13 cellular contexts compared by ENCODE assay signal in the genomic region with DNA sequence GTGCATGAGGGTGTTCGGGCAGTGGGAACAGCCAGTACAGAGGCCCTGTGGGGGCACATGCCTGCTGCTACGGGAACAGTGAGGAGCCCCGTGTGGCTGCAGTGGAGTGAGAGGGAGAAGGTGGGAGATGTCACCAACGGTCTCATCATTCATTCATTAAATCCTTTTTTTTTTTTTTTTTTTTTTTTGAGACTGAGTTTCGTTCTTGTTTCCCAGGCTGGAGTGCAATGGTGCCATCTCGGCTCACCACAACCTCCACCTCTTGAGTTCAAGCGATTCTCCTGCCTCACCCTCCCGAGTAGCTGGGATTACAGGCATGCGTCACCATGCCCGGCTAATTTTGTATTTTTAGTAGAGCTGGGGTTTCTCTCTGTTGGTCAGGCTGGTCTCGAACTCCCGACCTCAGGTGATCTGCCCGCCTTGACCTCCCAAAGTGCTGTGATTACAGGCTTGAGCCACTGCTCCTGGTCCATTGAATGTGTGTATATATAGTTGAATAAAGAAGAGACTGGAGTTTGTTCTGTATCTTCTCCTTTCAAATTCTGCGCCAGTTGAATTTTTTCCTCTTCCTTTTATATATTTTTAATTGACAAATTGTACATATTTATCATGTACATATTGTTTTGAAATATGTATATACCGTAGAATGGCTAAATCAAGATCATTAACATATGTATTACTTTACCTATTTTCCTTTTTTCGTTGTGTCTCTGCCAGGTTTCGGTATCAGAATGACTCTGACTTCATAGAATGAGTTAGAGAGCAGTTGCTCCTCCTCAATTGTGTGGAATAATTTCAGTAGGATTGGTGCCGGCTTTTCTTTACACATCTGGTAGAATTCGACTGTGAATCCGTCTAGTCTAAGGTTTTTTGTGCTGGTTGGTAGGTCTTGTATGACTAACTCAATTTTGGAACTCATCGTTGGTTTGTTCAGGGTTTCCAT. TPM values are rescaled to one million over a fixed set of nuclear protein-coding genes. Genes with fewer than 3 reads are reported as not detected.
DNase-seq lines count a peak whose midpoint lies in the region; ATAC-seq, FAIRE-seq and TF ChIP-seq lines count a peak whose summit lies in the region.
"Not testable (repeated sequence)": the region's sequence is repeated elsewhere in the genome, so short reads cannot be mapped to it uniquely, and the experiment has no call there.
"Had no signal": no experiment of that assay in that cellular context is flagged by ENCODE, and none has a peak within 500 bp of the region (broad histone marks: within the 10 kb centered on the region; RNA-seq: fewer than 3 reads in every experiment).

No MANE protein-coding gene starts in this region.

- not testable (repeated sequence) for ATAC-seq in A549, HCT116, K562

- H2AFZ ChIP-seq in HCT116 (ENCODE audit: low read depth, low read length, poor library complexity, severe bottlenecking); PC-9; K562 (ENCODE audit: low read depth, low read length): not testable (repeated sequence)

- H3K36me3 ChIP-seq in HCT116 (ENCODE audit: control insufficient read depth in 1 of 2, insufficient read depth in 2 of 2, low read length in 2 of 2); PC-9 (ENCODE audit: low read depth); K562 (ENCODE audit: control insufficient read depth, insufficient read depth, low read length); testis (ENCODE audit: low read depth, missing control alignments): not testable (repeated sequence)

- FAIRE-seq in A549 (lab: Jason Lieb, UNC); K562 (lab: Jason Lieb, UNC): not testable (repeated sequence)

- H3K4me2 ChIP-seq in A549; HCT116 (ENCODE audit: low read length); PC-9; K562 (ENCODE audit: insufficient read depth, low read length): not testable (repeated sequence)

- H3K9me1 ChIP-seq in K562 (ENCODE audit: control insufficient read depth, insufficient read depth, low read length), result not testable (repeated sequence)

- not testable (repeated sequence) for H3K79me2 ChIP-seq in HCT116 (ENCODE audit: insufficient read depth, low read length); PC-9 (ENCODE audit: low read depth); K562 (ENCODE audit: control insufficient read depth, insufficient read depth, low read length)

- H3K4me1 ChIP-seq in A549; HCT116 (ENCODE audit: control insufficient read depth in 1 of 2, insufficient read depth in 2 of 2, low read length in 2 of 2); PC-9 (replicated peaks; ENCODE audit: insufficient read depth); K562 (replicated peaks in 1 of 2; ENCODE audit: control insufficient read depth in 2 of 2, insufficient read depth in 2 of 2, low read length in 2 of 2); testis: not testable (repeated sequence)

- not testable (repeated sequence) for H3K9me3 ChIP-seq in A549; HCT116 (ENCODE audit: control insufficient read depth in 1 of 2, insufficient read depth in 1 of 2, low read depth in 1 of 2, low read length in 2 of 2); PC-9 (ENCODE audit: insufficient read depth, low read depth); K562 (replicated peaks; ENCODE audit: control insufficient read depth, insufficient read depth, low read depth, low read length); testis

- not testable (repeated sequence) for TF ChIP-seq EP300 in A549 (IDR thresholded peaks at IDR 0.05); K562 (IDR thresholded peaks at IDR 0.05; ENCODE audit: low read length)

- H3K27me3 ChIP-seq in HCT116 (ENCODE audit: insufficient read depth, low read length); K562 (ENCODE audit: control insufficient read depth in 2 of 2, insufficient read depth in 2 of 2, low read length in 2 of 2); testis: not testable (repeated sequence)
- H3K27me3 ChIP-seq in PC-9 (ENCODE audit: insufficient read depth, low read depth), result peaks cover 28% of the 10 kb centered on the region

- in situ Hi-C loops in K562 (cut with MboI), result loop anchor here (5.0 kb wide), 1 partner anchor 38 kb away; no protein-coding TSS in a partner anchor

- TF ChIP-seq POLR2A in A549 (IDR thresholded peaks at IDR 0.05; ENCODE audit: low read length); HCT116 (IDR thresholded peaks at IDR 0.05; ENCODE audit: borderline replicate concordance, extremely low read depth, insufficient read depth, insufficient read length); K562 (conservative IDR thresholded peaks at IDR 0.05); testis (IDR thresholded peaks at IDR 0.05): not testable (repeated sequence)

- CTCF ChIA-PET in A549 (lab: Yijun Ruan, JAX), result interaction anchor here (0.7 to 2.0 kb wide), 20 partner anchors 13 to 457 kb away, joined by 3 to 36 read pairs (median 4); a partner anchor contains a TSS
- CTCF ChIA-PET in HCT116 (lab: Charles Lee), result interaction anchor here (0.9 to 1.4 kb wide), 2 partner anchors 13 to 198 kb away, joined by 6 to 8 read pairs; no protein-coding TSS in a partner anchor
- CTCF ChIA-PET in PC-9 (lab: Charles Lee), result interaction anchor here (0.6 to 0.7 kb wide), 3 partner anchors 139 to 462 kb away, joined by 3 read pairs; no protein-coding TSS in a partner anchor
- CTCF ChIA-PET in K562 (lab: Yijun Ruan, JAX; ENCODE audit: low intra/inter-chr PET ratio), result not testable (repeated sequence)

- not testable (repeated sequence) for DNase-seq in A549 (ENCODE audit: low read depth in 1 of 2, low spot score in 1 of 2); HCT116 (ENCODE audit: low read depth, low spot score); PC-9; K562 (ENCODE audit: extremely low read depth in 1 of 4, low spot score in 3 of 4)
- DNase-seq in testis, result peak; percentile 25

- not testable (repeated sequence) for H3K27ac ChIP-seq in A549; HCT116 (ENCODE audit: low read depth, low read length); PC-9; K562 (ENCODE audit: extremely low read depth, low read depth, low read length); testis
- peak overlapping the region; percentile 62; the same call in 1 of the 2 replicates for H3K27ac ChIP-seq in VCaP

- not testable (repeated sequence) for H4K20me1 ChIP-seq in HCT116 (ENCODE audit: insufficient read depth); PC-9 (ENCODE audit: insufficient read depth); K562 (replicated peaks; ENCODE audit: control insufficient read depth, insufficient read depth, low read length)

- not testable (repeated sequence) for TF ChIP-seq RAD21 in A549 (conservative IDR thresholded peaks at IDR 0.05 in 1 of 2, IDR thresholded peaks at IDR 0.05 in 1 of 2); HCT116 (IDR thresholded peaks at IDR 0.05; ENCODE audit: low read depth); K562 (CRISPR knock-in tag; conservative IDR thresholded peaks at IDR 0.05 in 1 of 2, IDR thresholded peaks at IDR 0.05 in 1 of 2)

- intact Hi-C loops in HCT116 (cut with micrococcal nuclease); PC-9 (cut with micrococcal nuclease; ENCODE audit: unreplicated experiment); K562 (cut with micrococcal nuclease); testis (cut with DNase I; ENCODE audit: low total_unique reads): not testable (repeated sequence)

- WGBS in A549 (ENCODE audit: missing lambda C conversion rate), result 35% methylated on average over 19 of the region's 21 CpGs
- WGBS in K562 (ENCODE audit: insufficient coverage, low coverage, missing lambda C conversion rate), result 8% methylated on average over 15 of the region's 21 CpGs
- WGBS in testis, 2 donors, result 63 to 71% methylated on average over 19 to 20 of the region's 21 CpGs

- not testable (repeated sequence) for H3K4me3 ChIP-seq in A549; HCT116 (replicated peaks in 1 of 2; ENCODE audit: low read depth in 1 of 2, low read length in 2 of 2); PC-9; K562; testis

- H3K9me2 ChIP-seq in HCT116 (ENCODE audit: insufficient read depth); PC-9 (ENCODE audit: insufficient read depth): not testable (repeated sequence)

- RAD21 ChIA-PET in HCT116 (lab: Charles Lee; ENCODE audit: low non-redundant PET in 1 of 2, low total read pairs in 2 of 2, uncharacterized antibody in 2 of 2, unreplicated experiment in 2 of 2), result not testable (repeated sequence)

- TSS peak; percentile 65 for BruUV-seq in HCT116 (replicated peaks; lab: Mats Ljungman, UMichigan)
- not testable (repeated sequence) for BruUV-seq in PC-9 (replicated peaks; lab: Mats Ljungman, UMichigan); K562 (replicated peaks; lab: Mats Ljungman, UMichigan)

- TF ChIP-seq CTCF in A549 (IDR thresholded peaks at IDR 0.05); HCT116 (IDR thresholded peaks at IDR 0.05 in 2 of 3, conservative IDR thresholded peaks at IDR 0.05 in 1 of 3; ENCODE audit: borderline replicate concordance in 1 of 3, insufficient read depth in 1 of 3, low read depth in 2 of 3, low read length in 2 of 3); VCaP (conservative IDR thresholded peaks at IDR 0.05); K562 (IDR thresholded peaks at IDR 0.05 in 2 of 3, conservative IDR thresholded peaks at IDR 0.05 in 1 of 3; ENCODE audit: insufficient read depth in 2 of 3, low read depth in 1 of 3, low read length in 3 of 3); testis (IDR thresholded peaks at IDR 0.05): not testable (repeated sequence)
- 0 out of 2 replicates have a peak, but pooled peaks have one; percentile 15 for TF ChIP-seq CTCF in PC-9 (conservative IDR thresholded peaks at IDR 0.05)

- H3K9ac ChIP-seq in HCT116 (ENCODE audit: low read length); K562 (ENCODE audit: insufficient read depth in 1 of 2, low read depth in 2 of 2, low read length in 2 of 2): not testable (repeated sequence)

- POLR2A ChIA-PET in A549 (lab: Yijun Ruan, JAX); HCT116 (lab: Charles Lee): not testable (repeated sequence)
- POLR2A ChIA-PET in PC-9 (lab: Charles Lee; ENCODE audit: unreplicated experiment), result interaction anchor here (0.6 to 0.7 kb wide), 2 partner anchors 909 to 1787 kb away, joined by 5 to 9 read pairs; no protein-coding TSS in a partner anchor
- POLR2A ChIA-PET in K562 (lab: Yijun Ruan, JAX), result interaction anchor here (0.6 kb wide), 1 partner anchor 96 kb away, joined by 3 read pairs; no protein-coding TSS in a partner anchor

- H3F3A ChIP-seq in PC-9 (ENCODE audit: insufficient read depth, low read depth), result not testable (repeated sequence)

RNA-seq across cellular contexts. Expression of a gene that starts 28.0 kb away (rescaled TPM):
- polyA plus RNA-seq in A549 (2011; rRNA removed) (not detected in 2 replicates), A549 (2017; fragmentation: RNase III; extraction: RNeasy Plus Mini Kit Qiagen cat#74134 plus additional on column Dnase treatment) (not detected in 3 replicates), K562 (2011; rRNA removed) (not detected in 2 replicates), K562 (2014; fragmentation: Illumina TruSeq; extraction: Trizol) (not detected in 2 replicates), K562 (2014; fragmentation: Nextera tagmentation; extraction: Ambion mirVana) (not detected), K562 (2014; rRNA removed) (not detected in 2 replicates), testis (ENCODE audit: insufficient read depth, low read depth, low replicate concordance) (56.1 TPM)
- polyA plus RNA-seq in A549 (2012; cell fraction: cytosol; rRNA removed), result not detected in 2 replicates
- not detected in 2 replicates for polyA plus RNA-seq in A549 (2012; cell fraction: nucleus; rRNA removed)
- not detected in 2 replicates for polyA minus RNA-seq in A549 (2011; rRNA and poly(A)+ RNA removed)
- total RNA-seq in HCT116 (2021; ENCODE audit: unreplicated experiment) (not detected), PC-9 (2021) (not detected in 2 replicates), K562 (2014; rRNA removed) (not detected in 2 replicates), K562 (2014; rRNA removed; fragmentation: Illumina TruSeq; extraction: Trizol) (not detected in 2 replicates), K562 (2015; rRNA removed; fragmentation: Illumina TruSeq; extraction: Trizol) (not detected in 2 replicates), K562 (2021) (not detected in 2 replicates), testis (10 to 100 TPM; 18.0 to 37.3 TPM)
- not detected in 2 replicates for polyA plus RNA-seq in HCT116 (2012)
- not detected in 2 replicates for total RNA-seq in K562 (2011; cell fraction: chromatin; rRNA removed; ENCODE audit: low replicate concordance)
- not detected in 2 replicates for total RNA-seq in K562 (2011; cell fraction: nucleolus; rRNA removed)
- not detected in 2 replicates for total RNA-seq in K562 (2011; cell fraction: nucleoplasm; rRNA removed)
- polyA plus RNA-seq in K562 (2011; cell fraction: cytosol; rRNA removed), result not detected in 2 replicates
- not detected in 2 replicates for polyA plus RNA-seq in K562 (2011; cell fraction: nucleus; rRNA removed)
- polyA plus RNA-seq in K562 (2012), result not detected in 2 replicates
- not detected in 2 replicates for polyA minus RNA-seq in K562 (2011; rRNA and poly(A)+ RNA removed)
- polyA minus RNA-seq in K562 (2011; cell fraction: cytosol; rRNA and poly(A)+ RNA removed), result not detected in 2 replicates
- not detected in 2 replicates for polyA minus RNA-seq in K562 (2011; cell fraction: nucleus; rRNA and poly(A)+ RNA removed)
- total RNA-seq: A172; A673; Caco-2; Calu3; CD4-positive, alpha-beta T cell; CD8-positive, alpha-beta T cell had no signal
- polyA plus RNA-seq: AG04450 had no signal

Comparison
In these comparisons a context has a peak if more than half of its experiments do, and no peak if none do; other contexts are left out.
1. RNA of a gene that starts 28.0 kb away (total RNA-seq): 18.0 to 37.3 TPM in testis; not detected in HCT116 (single experiment), not detected in PC-9 and not detected in K562; every median in the first group is over 10 times any median in the second.